9 cellular contexts compared by ENCODE assay signal in the genomic region with DNA sequence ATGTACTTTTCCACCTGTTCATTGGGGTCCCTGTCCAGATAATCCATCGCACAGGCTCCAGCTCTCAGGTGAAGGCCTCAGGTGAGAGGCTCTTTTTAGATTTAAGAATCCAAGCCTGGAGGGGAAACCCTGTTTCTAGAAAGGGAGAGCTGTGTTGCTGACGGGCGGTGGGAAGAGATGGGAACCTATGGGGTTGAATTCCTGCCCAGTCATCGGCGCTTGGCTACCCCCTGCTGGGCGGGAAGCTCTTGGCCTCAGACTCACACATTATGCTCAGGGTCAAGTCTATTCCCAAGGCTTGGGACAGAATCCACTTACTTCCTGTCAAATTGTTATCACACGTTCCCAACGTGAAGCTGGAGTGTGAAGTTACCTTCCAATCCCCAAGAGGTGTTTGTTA.
DNase-seq lines count a peak whose midpoint lies in the region; TF ChIP-seq lines count a peak whose summit lies in the region.
"Had no signal": no experiment of that assay in that cellular context is flagged by ENCODE, and none has a peak within 500 bp of the region (broad histone marks: within the 10 kb centered on the region; RNA-seq: fewer than 3 reads in every experiment).

No MANE protein-coding gene starts in this region.

- H2AFZ ChIP-seq in GM23248: no peak overlapping the region

- no peaks in the 10 kb centered on the region for H3K9me2 ChIP-seq in GM23248 (ENCODE audit: insufficient read depth)

- intact Hi-C loops in esophagus squamous epithelium (cut with DNase I): no loop called here

- H3K36me3 ChIP-seq in GM23248 (ENCODE audit: low read depth): no peaks in the 10 kb centered on the region
- H3K36me3 ChIP-seq in esophagus squamous epithelium: no peaks in the 10 kb centered on the region
- H3K36me3 ChIP-seq: Peyer's patch had no signal

- no peaks in the 10 kb centered on the region for H3K9me3 ChIP-seq in GM23248 (ENCODE audit: low read depth)
- no peaks in the 10 kb centered on the region for H3K9me3 ChIP-seq in esophagus squamous epithelium
- H3K9me3 ChIP-seq: Peyer's patch had no signal

- in situ Hi-C loops in GM23248 (cut with MboI): no loop called here

- H3K36me3 Mint-ChIP-seq in progenitor cell of endocrine pancreas (ENCODE audit: insufficient read depth): peaks cover 4% of the 10 kb centered on the region

- no peak overlapping the region for H3K4me2 ChIP-seq in GM23248 (ENCODE audit: unreplicated experiment)

- H3K9me3 Mint-ChIP-seq in progenitor cell of endocrine pancreas (ENCODE audit: low read depth): peaks cover 3% of the 10 kb centered on the region

- no peaks in the 10 kb centered on the region for H3K27me3 ChIP-seq in GM23248 (replicated peaks; ENCODE audit: insufficient read depth)
- H3K27me3 ChIP-seq in esophagus squamous epithelium: no peaks in the 10 kb centered on the region
- H3K27me3 ChIP-seq: Peyer's patch had no signal

- H3K27ac ChIP-seq in GM23248: no peak overlapping the region
- H3K27ac ChIP-seq in esophagus squamous epithelium: peak overlapping the region in 3 of 4 donors; percentile 4 to 65 (median 31)

- no peaks in the 10 kb centered on the region for H3K27me3 Mint-ChIP-seq in progenitor cell of endocrine pancreas

- H3K27ac Mint-ChIP-seq in progenitor cell of endocrine pancreas: peak overlapping the region; percentile 94

- DNase-seq in GM23248: peak; percentile 41
- DNase-seq in NCI-H82 treated with DMSO at 0.1 percent for 48 hours (lab: John Stamatoyannopoulos, UW; ENCODE audit: unreplicated experiment): peak; percentile 77
- DNase-seq in esophagus squamous epithelium (lab: John Stamatoyannopoulos, UW): no peak
- DNase-seq in progenitor cell of endocrine pancreas (ENCODE audit: low spot score, unreplicated experiment): peak; percentile 55
- DNase-seq in activated T-cell treated with anti-CD3 and anti-CD28 coated beads for 4 hours: no peak
- no peak for DNase-seq in 8988T
- no peak for DNase-seq in stimulated activated naive CD4-positive, alpha-beta T cell treated with Interleukin-2 at 50 U/mL for 16 hours (lab: John Stamatoyannopoulos, UW)
- DNase-seq in NCI-H2029 treated with DMSO at 0.1 percent for 48 hours (lab: John Stamatoyannopoulos, UW): no peak

- no peak for TF ChIP-seq POLR2A in esophagus squamous epithelium (IDR thresholded peaks at IDR 0.05)

- 81 to 85% methylated on average over 8 of the region's 8 CpGs for WGBS in GM23248 (ENCODE audit: low coverage in 1 of 2, low lambda C conversion rate in 2 of 2, missing lambda C conversion rate in 2 of 2), 2 experiments
- WGBS in esophagus squamous epithelium, 2 donors: 10 to 37% methylated on average over 6 to 8 of the region's 8 CpGs

- peak overlapping the region; percentile 85 for H3K4me3 Mint-ChIP-seq in progenitor cell of endocrine pancreas (ENCODE audit: low read depth)

- no peak overlapping the region for H3K9ac ChIP-seq in GM23248

- no peaks in the 10 kb centered on the region for H4K20me1 ChIP-seq in GM23248 (ENCODE audit: insufficient read depth)

- no peak overlapping the region for H3K4me3 ChIP-seq in GM23248
- no peak overlapping the region for H3K4me3 ChIP-seq in esophagus squamous epithelium
- H3K4me3 ChIP-seq: Peyer's patch had no signal

- H3F3A ChIP-seq in GM23248 (ENCODE audit: insufficient read depth): no peaks in the 10 kb centered on the region

- no peaks in the 10 kb centered on the region for H3K79me2 ChIP-seq in GM23248 (ENCODE audit: insufficient read depth)

- peaks cover 60% of the 10 kb centered on the region for H3K4me1 Mint-ChIP-seq in progenitor cell of endocrine pancreas (ENCODE audit: low read depth)

- TF ChIP-seq CTCF in esophagus squamous epithelium (IDR thresholded peaks at IDR 0.05): peak in 4 of 6 experiments; percentile 42 to 68 (median 50)
- peak; percentile 90 for TF ChIP-seq CTCF in progenitor cell of endocrine pancreas (IDR thresholded peaks at IDR 0.05; ENCODE audit: unreplicated experiment)

- H3K4me1 ChIP-seq in GM23248 (ENCODE audit: insufficient read depth) (no peaks in the 10 kb centered on the region), esophagus squamous epithelium (peaks cover 0 to 4% (median 0%) of the 10 kb centered on the region in 3 donors)

Comparison
In these comparisons a context has a peak if more than half of its experiments do, and no peak if none do; other contexts are left out.
1. DNase-seq: peak in GM23248 (single experiment), NCI-H82 treated with DMSO at 0.1 percent for 48 hours (single experiment) and progenitor cell of endocrine pancreas (single experiment); none in esophagus squamous epithelium (single experiment), activated T-cell treated with anti-CD3 and anti-CD28 coated beads for 4 hours (single experiment), 8988T (single experiment), stimulated activated naive CD4-positive, alpha-beta T cell treated with Interleukin-2 at 50 U/mL for 16 hours (single experiment) and NCI-H2029 treated with DMSO at 0.1 percent for 48 hours (single experiment).